2 cellular contexts compared by ENCODE assay signal in genomic region chr2:174784909-174785308, GRCh38.
TF ChIP-seq lines count a peak whose summit lies in the region.

No MANE protein-coding gene starts in this region.

TF ChIP-seq in IMR-90, 13 proteins besides CTCF, POLR2A, EP300 and RAD21 (continued from another document):
- TF ChIP-seq CHD1 (IDR thresholded peaks at IDR 0.05; ENCODE audit: low read depth, low read length), result no peak
- TF ChIP-seq ELK1 (IDR thresholded peaks at IDR 0.05; ENCODE audit: borderline replicate concordance, low read depth, low read length), result no peak
- no peak for TF ChIP-seq MXI1 (IDR thresholded peaks at IDR 0.05; ENCODE audit: borderline replicate concordance, low read depth, low read length)
- no peak for TF ChIP-seq NFE2L2 (IDR thresholded peaks at IDR 0.05; ENCODE audit: low read depth, low read length)
- TF ChIP-seq USF2 (IDR thresholded peaks at IDR 0.05; ENCODE audit: low read depth, low read length), result no peak
- TF ChIP-seq SMC3 (IDR thresholded peaks at IDR 0.05; ENCODE audit: low read depth, low read length), result no peak
- no peak for TF ChIP-seq MAZ (IDR thresholded peaks at IDR 0.05; ENCODE audit: borderline replicate concordance, low read depth, low read length)

TF ChIP-seq in SK-N-SH, 30 proteins besides CTCF, POLR2A, EP300 and RAD21 (continued from another document):
- TF ChIP-seq RFX5 (IDR thresholded peaks at IDR 0.05; ENCODE audit: low read length) (no peak), JUND (IDR thresholded peaks at IDR 0.05) (peak; percentile 35; the same call in 1 of the 2 replicates), CHD2 (IDR thresholded peaks at IDR 0.05; ENCODE audit: low read length, partially characterized antibody) (no peak), RCOR1 (IDR thresholded peaks at IDR 0.05; ENCODE audit: low read length) (no peak), GABPA (IDR thresholded peaks at IDR 0.05; ENCODE audit: low read depth) (no peak), IRF3 (IDR thresholded peaks at IDR 0.05; ENCODE audit: low read depth, low read length) (no peak), GATA2 (CRISPR knock-in tag; IDR thresholded peaks at IDR 0.05) (no peak), TCF12 (IDR thresholded peaks at IDR 0.05) (peak; percentile 80), POLR2AphosphoS5 (IDR thresholded peaks at IDR 0.05; ENCODE audit: low read depth, low read length) (no peak), RXRA (IDR thresholded peaks at IDR 0.05; ENCODE audit: borderline replicate concordance, low read depth) (peak; percentile 35; the same call in 1 of the 2 replicates), SMC3 (IDR thresholded peaks at IDR 0.05; ENCODE audit: low read depth, low read length) (no peak), USF1 (IDR thresholded peaks at IDR 0.05; ENCODE audit: borderline replicate concordance, low read depth) (no peak), USF2 (IDR thresholded peaks at IDR 0.05; ENCODE audit: borderline replicate concordance, low read depth, low read length) (no peak), TEAD4 (IDR thresholded peaks at IDR 0.05; ENCODE audit: borderline replicate concordance, insufficient read depth) (0 out of 2 replicates have a peak, but pooled peaks have one; percentile 23), EZH2phosphoT487 (IDR thresholded peaks at IDR 0.05; ENCODE audit: borderline replicate concordance, low read depth) (no peak), TAF1 (IDR thresholded peaks at IDR 0.05; ENCODE audit: borderline replicate concordance, low read depth, low read length) (no peak), REST (IDR thresholded peaks at IDR 0.05; ENCODE audit: low read depth, low read length) (no peak), MEF2A (IDR thresholded peaks at IDR 0.05; ENCODE audit: borderline replicate concordance, low read depth) (peak; percentile 80; the same call in 1 of the 2 replicates), NFIC (IDR thresholded peaks at IDR 0.05; ENCODE audit: borderline replicate concordance) (peak; percentile 56; the same call in 1 of the 2 replicates), FOXM1 (IDR thresholded peaks at IDR 0.05; ENCODE audit: low read depth) (no peak), MXI1 (IDR thresholded peaks at IDR 0.05; ENCODE audit: low read depth, low read length) (no peak), YY1 (IDR thresholded peaks at IDR 0.05; ENCODE audit: low read depth) (no peak), ZBTB33 (IDR thresholded peaks at IDR 0.05; ENCODE audit: borderline replicate concordance, low read depth) (no peak), SIN3A (IDR thresholded peaks at IDR 0.05; ENCODE audit: borderline replicate concordance, low read depth, low read length) (no peak), PBX3 (IDR thresholded peaks at IDR 0.05) (peak; percentile 78), ELF1 (IDR thresholded peaks at IDR 0.05) (no peak)
